1 cellular context compared by ENCODE assay signal in genomic region chr1:84298688-84299535, GRCh38.
TF ChIP-seq lines count a peak whose summit lies in the region.

No MANE protein-coding gene starts in this region.

TF ChIP-seq in HepG2, 621 proteins besides CTCF, POLR2A, EP300 and RAD21 (continued from another document and continues in another):
- 0 out of 2 replicates have a peak, but pooled peaks have one; percentile 8 for TF ChIP-seq NR2C2 (CRISPR knock-in tag; IDR thresholded peaks at IDR 0.05; ENCODE audit: borderline replicate concordance)
- no peak for TF ChIP-seq MLX (CRISPR knock-in tag; IDR thresholded peaks at IDR 0.05)
- TF ChIP-seq HIVEP1 (CRISPR knock-in tag; IDR thresholded peaks at IDR 0.05): peak; percentile 33; the same call in 1 of the 2 replicates
- peak; percentile 78; the same call in 1 of the 2 replicates for TF ChIP-seq THAP11 (CRISPR knock-in tag; IDR thresholded peaks at IDR 0.05)
- no peak for TF ChIP-seq NPAS2 (CRISPR knock-in tag; IDR thresholded peaks at IDR 0.05; ENCODE audit: borderline replicate concordance)
- 0 out of 2 replicates have a peak, but pooled peaks have one; percentile 24 for TF ChIP-seq MXD1 (CRISPR knock-in tag; IDR thresholded peaks at IDR 0.05)
- no peak for TF ChIP-seq SRY (CRISPR knock-in tag; IDR thresholded peaks at IDR 0.05)
- TF ChIP-seq ZBTB44 (CRISPR knock-in tag; IDR thresholded peaks at IDR 0.05): no peak
- TF ChIP-seq ZNF605 (CRISPR knock-in tag; IDR thresholded peaks at IDR 0.05): 0 out of 2 replicates have a peak, but pooled peaks have one; percentile 18
- no peak for TF ChIP-seq ZNF784 (CRISPR knock-in tag; IDR thresholded peaks at IDR 0.05; ENCODE audit: borderline replicate concordance)
- TF ChIP-seq ZNF687 (CRISPR knock-in tag; IDR thresholded peaks at IDR 0.05): peak; percentile 62
- TF ChIP-seq MYPOP (CRISPR knock-in tag; IDR thresholded peaks at IDR 0.05): peak; percentile 73
- TF ChIP-seq TOPORS (CRISPR knock-in tag; IDR thresholded peaks at IDR 0.05): no peak
- peak; percentile 32 for TF ChIP-seq PHF8 (CRISPR knock-in tag; IDR thresholded peaks at IDR 0.05)
- peak; percentile 51 for TF ChIP-seq SRSF1 (optimal IDR thresholded peaks at IDR 0.05; ENCODE audit: low read depth, low read length)
- 0 out of 2 replicates have a peak, but pooled peaks have one; percentile 25 for TF ChIP-seq PITX1 (CRISPR knock-in tag; IDR thresholded peaks at IDR 0.05)
- TF ChIP-seq ZNF777 (CRISPR knock-in tag; IDR thresholded peaks at IDR 0.05): peak; percentile 81
- TF ChIP-seq ZBTB21 (CRISPR knock-in tag; IDR thresholded peaks at IDR 0.05): no peak
- peak; percentile 32; the same call in 1 of the 2 replicates for TF ChIP-seq UBTF (CRISPR knock-in tag; IDR thresholded peaks at IDR 0.05)
- TF ChIP-seq ZNF280D (CRISPR knock-in tag; IDR thresholded peaks at IDR 0.05): 0 out of 2 replicates have a peak, but pooled peaks have one; percentile 26
- TF ChIP-seq DRAP1 (CRISPR knock-in tag; IDR thresholded peaks at IDR 0.05): no peak
- TF ChIP-seq ZFP91 (CRISPR knock-in tag; IDR thresholded peaks at IDR 0.05; ENCODE audit: borderline replicate concordance): peak; percentile 32; the same call in 1 of the 2 replicates
- 0 out of 2 replicates have a peak, but pooled peaks have one; percentile 22 for TF ChIP-seq MEF2D (CRISPR knock-in tag; IDR thresholded peaks at IDR 0.05)
- TF ChIP-seq KDM5B (CRISPR knock-in tag; IDR thresholded peaks at IDR 0.05; ENCODE audit: borderline replicate concordance): peak; percentile 53; the same call in 1 of the 2 replicates
- 0 out of 2 replicates have a peak, but pooled peaks have one; percentile 19 for TF ChIP-seq MXD3 (CRISPR knock-in tag; IDR thresholded peaks at IDR 0.05)
- peak; percentile 13; the same call in 1 of the 2 replicates for TF ChIP-seq PATZ1 (CRISPR knock-in tag; IDR thresholded peaks at IDR 0.05)
- TF ChIP-seq ZFP1 (CRISPR knock-in tag; IDR thresholded peaks at IDR 0.05): no peak
- no peak for TF ChIP-seq ZNF891 (CRISPR knock-in tag; IDR thresholded peaks at IDR 0.05)
- TF ChIP-seq ZNF468 (CRISPR knock-in tag; IDR thresholded peaks at IDR 0.05): no peak
- no peak for TF ChIP-seq ZNF713 (CRISPR knock-in tag; IDR thresholded peaks at IDR 0.05)
- no peak for TF ChIP-seq BCL3 (CRISPR knock-in tag; IDR thresholded peaks at IDR 0.05)
- TF ChIP-seq BRF2 (CRISPR knock-in tag; IDR thresholded peaks at IDR 0.05): no peak
